Comparison of ENCODE assay signal across 14 cellular contexts in genomic region chr16:17784073-17784472, GRCh38.
DNase-seq lines count a peak whose midpoint lies in the region; ATAC-seq and TF ChIP-seq lines count a peak whose summit lies in the region.
"Had no signal": no experiment of that assay in that cellular context is flagged by ENCODE, and none has a peak within 500 bp of the region (broad histone marks: within the 10 kb centered on the region; RNA-seq: fewer than 3 reads in every experiment).

No MANE protein-coding gene starts in this region.

- 7 to 10% (median 9%) methylated on average over 6 of the region's 6 CpGs for WGBS in psoas muscle, 3 donors

- no peaks in the 10 kb centered on the region for H3K36me3 Mint-ChIP-seq in HFFc6 (ENCODE audit: low read depth)
- H3K36me3 Mint-ChIP-seq in T-helper 17 cell (ENCODE audit: low read depth): no peaks in the 10 kb centered on the region

- ATAC-seq in T-helper 17 cell: no peak
- ATAC-seq in psoas muscle: no peak

- H3K36me3 ChIP-seq in SJCRH30: no peaks in the 10 kb centered on the region
- no peaks in the 10 kb centered on the region for H3K36me3 ChIP-seq in psoas muscle (ENCODE audit: insufficient read depth in 1 of 2, low read depth in 1 of 2)
- H3K36me3 ChIP-seq: BLaER1 had no signal

- TF ChIP-seq CTCF in HFFc6 (IDR thresholded peaks at IDR 0.05) (no peak), fibroblast of pulmonary artery (IDR thresholded peaks at IDR 0.05; ENCODE audit: low read length, missing control alignments) (no peak), psoas muscle (IDR thresholded peaks at IDR 0.05) (no peak)

- in situ Hi-C loops in ACHN (cut with HindIII; ENCODE audit: low pct_ligation_motif_present, low pct_unique_long_range_greater_than_20kb, low sequenced_read_pairs): no loop called here

- H3K27ac ChIP-seq in SJCRH30 (no peak overlapping the region), psoas muscle (no peak overlapping the region)
- H3K27ac ChIP-seq: BLaER1, dorsolateral prefrontal cortex, HL-60 had no signal

- H3K27me3 Mint-ChIP-seq in HFFc6 (ENCODE audit: insufficient read depth) (no peaks in the 10 kb centered on the region; the same call in 1 of the 2 replicates), T-helper 17 cell (peaks cover 6% of the 10 kb centered on the region)

- H3K4me1 Mint-ChIP-seq in HFFc6 (ENCODE audit: low read depth): no peaks in the 10 kb centered on the region
- no peaks in the 10 kb centered on the region for H3K4me1 Mint-ChIP-seq in T-helper 17 cell

- no peak overlapping the region for H3K4me3 ChIP-seq in SJCRH30
- H3K4me3 ChIP-seq in fibroblast of pulmonary artery (replicated peaks; ENCODE audit: low read depth, low read length): no peak overlapping the region
- no peak overlapping the region for H3K4me3 ChIP-seq in psoas muscle
- H3K4me3 ChIP-seq: BLaER1, dorsolateral prefrontal cortex had no signal

- H3K4me3 Mint-ChIP-seq in HFFc6 (no peak overlapping the region), T-helper 17 cell (no peak overlapping the region)

- H3K9me3 Mint-ChIP-seq in HFFc6: no peaks in the 10 kb centered on the region

- H3K9me3 ChIP-seq in SJCRH30 (replicated peaks): no peaks in the 10 kb centered on the region
- peaks cover 5% of the 10 kb centered on the region for H3K9me3 ChIP-seq in T-helper 17 cell (ENCODE audit: control insufficient read depth, low read length, poor library complexity, severe bottlenecking)
- H3K9me3 ChIP-seq in psoas muscle: no peaks in the 10 kb centered on the region
- H3K9me3 ChIP-seq: BLaER1 had no signal

- intact Hi-C loops in psoas muscle (cut with DNase I): no loop called here

- H3K27ac Mint-ChIP-seq in HFFc6 (no peak overlapping the region), T-helper 17 cell (no peak overlapping the region)

- H3K27me3 ChIP-seq in SJCRH30 (no peaks in the 10 kb centered on the region), psoas muscle (ENCODE audit: insufficient read depth in 3 of 3, low read length in 2 of 3) (peaks cover 0 to 2% (median 0%) of the 10 kb centered on the region in 3 donors)
- H3K27me3 ChIP-seq: BLaER1 had no signal

- peak; percentile 45 for DNase-seq in ACHN
- DNase-seq in HFFc6: peak; percentile 20
- DNase-seq in SJCRH30: peak; percentile 19 to 60
- peak; percentile 16 for DNase-seq in fibroblast of pulmonary artery (ENCODE audit: low read depth)
- DNase-seq in T-helper 17 cell: no peak
- DNase-seq in psoas muscle: no peak
- no peak for DNase-seq in amniotic stem cell (lab: John Stamatoyannopoulos, UW)
- no peak for DNase-seq in stimulated activated naive CD4-positive, alpha-beta T cell (lab: John Stamatoyannopoulos, UW)
- DNase-seq: activated CD4-positive, alpha-beta T cell treated with anti-CD3 and anti-CD28 coated beads, Interleukin-2, amount 50 U/mL, for 4 hours; activated naive CD4-positive, alpha-beta T cell treated with anti-CD3 and anti-CD28 coated beads, Interleukin-2, amount 50 U/mL, for 16 hours; dorsolateral prefrontal cortex; SIG-M5 had no signal

- no peaks in the 10 kb centered on the region for H3K4me1 ChIP-seq in SJCRH30
- H3K4me1 ChIP-seq in psoas muscle: no peaks in the 10 kb centered on the region
- H3K4me1 ChIP-seq: BLaER1 had no signal

Comparison
In these comparisons a context has a peak if more than half of its experiments do, and no peak if none do; other contexts are left out.
1. DNase-seq: peak in ACHN (single experiment), HFFc6 (single experiment), SJCRH30 (2 of 2) and fibroblast of pulmonary artery (single experiment); none in T-helper 17 cell (0 of 3), psoas muscle (0 of 2), amniotic stem cell (single experiment) and stimulated activated naive CD4-positive, alpha-beta T cell (0 of 6).